In genomic region chr9:100216178-100216787, GRCh38 we compare ENCODE assay signal across 8 cellular contexts.
DNase-seq lines count a peak whose midpoint lies in the region; ATAC-seq and TF ChIP-seq lines count a peak whose summit lies in the region.

No MANE protein-coding gene starts in this region.

- H3K4me2 ChIP-seq in OCI-LY1 (ENCODE audit: low read length) = no peak overlapping the region

- H4K20me1 ChIP-seq in OCI-LY1 (ENCODE audit: insufficient read depth, low read length) = no peaks in the 10 kb centered on the region

- no peaks in the 10 kb centered on the region for H3K9me3 ChIP-seq in OCI-LY1 (ENCODE audit: low read length)

- H3K27ac ChIP-seq in OCI-LY1 (ENCODE audit: low read depth, low read length, poor library complexity, severe bottlenecking) = no peak overlapping the region

- H3K27me3 Mint-ChIP-seq in activated T-helper 17 cell treated with anti-CD3 and anti-CD28 coated beads, Interleukin-2, amount 50 U/mL, for 72 hours = no peaks in the 10 kb centered on the region
- H3K27me3 Mint-ChIP-seq in glutamatergic neuron (ENCODE audit: unreplicated experiment) = peaks cover 1% of the 10 kb centered on the region

- no peaks in the 10 kb centered on the region for H3K36me3 ChIP-seq in OCI-LY1 (ENCODE audit: insufficient read depth, low read length)

- no peaks in the 10 kb centered on the region for H3K9me2 ChIP-seq in OCI-LY1 (ENCODE audit: low read depth, low read length)

- no peaks in the 10 kb centered on the region for H3F3A ChIP-seq in OCI-LY1 (ENCODE audit: insufficient read depth, low read length)

- no peaks in the 10 kb centered on the region for H3K9me3 Mint-ChIP-seq in activated T-helper 17 cell treated with anti-CD3 and anti-CD28 coated beads, Interleukin-2, amount 50 U/mL, for 72 hours
- peaks cover 1% of the 10 kb centered on the region for H3K9me3 Mint-ChIP-seq in glutamatergic neuron (ENCODE audit: unreplicated experiment)

- no peaks in the 10 kb centered on the region for H3K36me3 Mint-ChIP-seq in activated T-helper 17 cell treated with anti-CD3 and anti-CD28 coated beads, Interleukin-2, amount 50 U/mL, for 72 hours (ENCODE audit: low read depth)
- no peaks in the 10 kb centered on the region for H3K36me3 Mint-ChIP-seq in glutamatergic neuron (ENCODE audit: unreplicated experiment)

- H3K4me3 ChIP-seq in OCI-LY1 (ENCODE audit: low read depth, low read length, poor library complexity, severe bottlenecking) = no peak overlapping the region

- no peak overlapping the region for H3K4me3 Mint-ChIP-seq in activated T-helper 17 cell treated with anti-CD3 and anti-CD28 coated beads, Interleukin-2, amount 50 U/mL, for 72 hours
- H3K4me3 Mint-ChIP-seq in glutamatergic neuron (ENCODE audit: unreplicated experiment) = no peak overlapping the region

- H3K79me2 ChIP-seq in OCI-LY1 (ENCODE audit: insufficient read depth, low read length) = no peaks in the 10 kb centered on the region

- H3K27me3 ChIP-seq in OCI-LY1 (ENCODE audit: insufficient read depth, low read length) = no peaks in the 10 kb centered on the region

- ATAC-seq in HG02759 (IDR thresholded peaks at IDR 0.05; ENCODE audit: unreplicated experiment) (peak; percentile 63), HG03571 (IDR thresholded peaks at IDR 0.05; ENCODE audit: unreplicated experiment) (no peak)
- ATAC-seq in activated T-helper 17 cell treated with anti-CD3 and anti-CD28 coated beads, Interleukin-2, amount 50 U/mL, for 72 hours (replicated peaks) = peak; percentile 85

- peak; percentile 48 for DNase-seq in NCI-H146 (lab: John Stamatoyannopoulos, UW)
- DNase-seq in NCI-H146 treated with DMSO at 0.1 percent for 48 hours (lab: John Stamatoyannopoulos, UW; ENCODE audit: unreplicated experiment) = no peak
- DNase-seq in glutamatergic neuron = peak; percentile 67
- peak; percentile 54 for DNase-seq in renal cortical epithelial cell (ENCODE audit: low read depth)

- TF ChIP-seq CTCF in OCI-LY1 (IDR thresholded peaks at IDR 0.05; ENCODE audit: low read length) (peak; percentile 82), glutamatergic neuron (IDR thresholded peaks at IDR 0.05; ENCODE audit: partially characterized antibody, unreplicated experiment) (peak; percentile 77)

- no peaks in the 10 kb centered on the region for H3K4me1 Mint-ChIP-seq in activated T-helper 17 cell treated with anti-CD3 and anti-CD28 coated beads, Interleukin-2, amount 50 U/mL, for 72 hours
- no peaks in the 10 kb centered on the region for H3K4me1 Mint-ChIP-seq in glutamatergic neuron (ENCODE audit: low read depth, unreplicated experiment)

- H3K4me1 ChIP-seq in OCI-LY1 (ENCODE audit: insufficient read depth, low read length, severe bottlenecking) = no peaks in the 10 kb centered on the region

- H3K9ac ChIP-seq in OCI-LY1 (ENCODE audit: low read length) = no peak overlapping the region

- H2AFZ ChIP-seq in OCI-LY1 (ENCODE audit: low read length) = no peak overlapping the region

- no peak overlapping the region for H3K27ac Mint-ChIP-seq in activated T-helper 17 cell treated with anti-CD3 and anti-CD28 coated beads, Interleukin-2, amount 50 U/mL, for 72 hours
- no peak overlapping the region for H3K27ac Mint-ChIP-seq in glutamatergic neuron (ENCODE audit: unreplicated experiment)
